Comparison of ENCODE assay signal across 9 cellular contexts in genomic region chr10:63265646-63266207, GRCh38.
DNase-seq lines count a peak whose midpoint lies in the region; ATAC-seq and TF ChIP-seq lines count a peak whose summit lies in the region.
"Had no signal": no experiment of that assay in that cellular context is flagged by ENCODE, and none has a peak within 500 bp of the region (broad histone marks: within the 10 kb centered on the region; RNA-seq: fewer than 3 reads in every experiment).

No MANE protein-coding gene starts in this region.

- peak overlapping the region in 2 of 3 donors; percentile 83 to 92 for H3K27ac Mint-ChIP-seq in IgD-negative memory B cell
- H3K27ac Mint-ChIP-seq in central memory CD8-positive, alpha-beta T cell (ENCODE audit: low read depth): peak overlapping the region; percentile 99

- peaks cover 19 to 23% (median 21%) of the 10 kb centered on the region in 3 donors for H3K4me1 Mint-ChIP-seq in IgD-negative memory B cell
- H3K4me1 Mint-ChIP-seq in central memory CD8-positive, alpha-beta T cell: peaks cover 19% of the 10 kb centered on the region

- H3K4me1 ChIP-seq in muscle layer of duodenum (ENCODE audit: control insufficient read depth in 1 of 2, insufficient read depth in 2 of 2, low read length in 2 of 2) (peaks cover 7 to 31% of the 10 kb centered on the region in 2 donors), aorta (ENCODE audit: control insufficient read depth in 1 of 2, insufficient read depth in 2 of 2, low read length in 2 of 2) (peaks cover 1 to 2% of the 10 kb centered on the region in 2 donors)

- no peak for DNase-seq in AG04450 (ENCODE audit: low read depth, low spot score)
- DNase-seq in central memory CD8-positive, alpha-beta T cell (ENCODE audit: low spot score in 2 of 2): no peak
- no peak for DNase-seq in NCI-H774 (lab: John Stamatoyannopoulos, UW)
- DNase-seq in NCI-H1105 (lab: John Stamatoyannopoulos, UW): no peak
- DNase-seq in aorta: no peak
- DNase-seq: NCI-H2029 treated with DMSO at 0.1 percent for 48 hours had no signal

- 7 to 11% methylated on average over 2 of the region's 2 CpGs for WGBS in aorta, 2 donors

- H3K27ac ChIP-seq in AG04450 (ENCODE audit: low read depth, low read length): no peak overlapping the region
- H3K27ac ChIP-seq in muscle layer of duodenum (ENCODE audit: low read length): peak overlapping the region; percentile 95
- H3K27ac ChIP-seq in aorta (ENCODE audit: low read depth in 1 of 2, low read length in 2 of 2): no peak overlapping the region

- intact Hi-C loops in aorta (cut with DNase I): loop anchor here (5.0 to 10.0 kb wide), 3 partner anchors 51 to 202 kb away; partner anchors contain the start of gene JMJD1C (in 2 of the 2)

- no peak for TF ChIP-seq CTCF in AG04450 (IDR thresholded peaks at IDR 0.05; ENCODE audit: low read depth, low read length)

- H3K36me3 ChIP-seq in muscle layer of duodenum (ENCODE audit: control insufficient read depth in 1 of 2, insufficient read depth in 2 of 2, low read length in 2 of 2) (peaks cover 0 to 17% of the 10 kb centered on the region in 2 donors), aorta (ENCODE audit: control insufficient read depth in 1 of 2, insufficient read depth in 2 of 2, low read length in 1 of 2) (no peaks in the 10 kb centered on the region)

- H3K27me3 ChIP-seq in AG04450 (ENCODE audit: control insufficient read depth, insufficient read depth, low read length) (no peaks in the 10 kb centered on the region), muscle layer of duodenum (ENCODE audit: low read depth, low read length) (no peaks in the 10 kb centered on the region), aorta (ENCODE audit: control insufficient read depth in 1 of 2, insufficient read depth in 2 of 2, low read length in 1 of 2) (no peaks in the 10 kb centered on the region)

- CTCF ChIA-PET in AG04450 (lab: Charles Lee): interaction anchor here (1.6 kb wide), 1 partner anchor 48 kb away, joined by 7 read pairs; no protein-coding TSS in a partner anchor

- peaks cover 4% of the 10 kb centered on the region for H3K36me3 Mint-ChIP-seq in IgD-negative memory B cell
- peaks cover 35% of the 10 kb centered on the region for H3K36me3 Mint-ChIP-seq in central memory CD8-positive, alpha-beta T cell (ENCODE audit: insufficient read depth)

- POLR2A ChIA-PET in AG04450 (lab: Yijun Ruan, JAX): no interaction called here

- H3K27me3 Mint-ChIP-seq in IgD-negative memory B cell: no peaks in the 10 kb centered on the region
- H3K27me3 Mint-ChIP-seq in central memory CD8-positive, alpha-beta T cell: no peaks in the 10 kb centered on the region

- no peaks in the 10 kb centered on the region for H3K9me3 Mint-ChIP-seq in IgD-negative memory B cell
- no peaks in the 10 kb centered on the region for H3K9me3 Mint-ChIP-seq in central memory CD8-positive, alpha-beta T cell

- H3K4me3 ChIP-seq in AG04450 (ENCODE audit: low read depth, low read length) (peak overlapping the region; percentile 65), muscle layer of duodenum (ENCODE audit: low read depth in 1 of 2, low read length in 2 of 2) (peak overlapping the region; percentile 66 to 96), aorta (ENCODE audit: low read length in 2 of 2) (no peak overlapping the region)

- H3K4me3 Mint-ChIP-seq in IgD-negative memory B cell: peak overlapping the region; percentile 97 to 100 (median 100)
- H3K4me3 Mint-ChIP-seq in central memory CD8-positive, alpha-beta T cell: peak overlapping the region; percentile 85

- H3K9me3 ChIP-seq in AG04450 (ENCODE audit: control insufficient read depth, insufficient read depth, low read length): no peaks in the 10 kb centered on the region
- no peaks in the 10 kb centered on the region for H3K9me3 ChIP-seq in muscle layer of duodenum (ENCODE audit: control insufficient read depth in 1 of 2, low read length in 2 of 2)
- no peaks in the 10 kb centered on the region for H3K9me3 ChIP-seq in aorta (ENCODE audit: control insufficient read depth, low read length)

- ATAC-seq in central memory CD8-positive, alpha-beta T cell (replicated peaks; ENCODE audit: extremely low read depth, poor library complexity, severe bottlenecking): no peak
- ATAC-seq in aorta (ENCODE audit: low FRiP score): no peak
- no peak for ATAC-seq in activated CD4-positive, CD25-positive, alpha-beta regulatory T cell treated with anti-CD3 and anti-CD28 coated beads, Interleukin-2, amount 50 U/mL, for 24 hours

Comparison
In these comparisons a context has a peak if more than half of its experiments do, and no peak if none do; other contexts are left out.
1. H3K4me3 ChIP-seq: peak in AG04450 (single experiment) and muscle layer of duodenum (2 of 2); none in aorta (0 of 2).